Comparison of ENCODE assay signal across 1 cellular context in the genomic region with DNA sequence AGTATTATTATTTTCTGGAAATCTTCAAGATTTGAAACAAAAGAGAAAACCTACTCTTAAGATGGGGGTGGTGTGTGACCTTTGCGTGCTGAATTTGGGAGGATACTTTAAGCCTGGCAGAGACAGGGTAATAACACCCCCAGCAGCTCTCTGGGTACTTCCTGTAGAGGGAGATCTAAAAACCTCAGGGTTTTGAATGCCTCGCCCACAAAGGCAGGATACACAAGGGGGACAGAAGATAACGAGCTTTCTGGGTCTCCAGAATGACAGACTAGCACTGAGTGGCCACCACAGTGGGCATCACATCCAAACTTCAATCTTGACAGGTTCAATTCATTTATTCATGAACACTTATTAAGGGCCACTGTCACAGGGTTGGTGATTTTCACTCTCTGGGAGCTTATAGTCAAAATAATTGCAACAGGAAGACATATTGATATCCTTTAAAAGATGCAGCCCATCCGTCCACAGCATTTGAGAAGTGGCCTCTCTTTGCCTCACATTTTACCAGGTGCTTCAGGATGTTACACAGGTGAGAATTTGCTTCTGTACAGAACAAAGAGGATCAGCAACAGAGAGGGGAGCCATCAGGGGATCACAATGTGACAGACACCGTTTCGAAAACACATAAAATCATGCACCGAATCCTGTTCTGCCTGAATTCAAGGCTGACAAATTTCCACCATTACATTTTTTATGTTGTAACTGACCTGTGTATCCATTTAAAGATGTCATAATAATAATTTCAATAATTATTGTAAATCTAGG.
TF ChIP-seq lines count a peak whose summit lies in the region.

No MANE protein-coding gene starts in this region.

TF ChIP-seq in WTC11, 78 proteins besides CTCF, POLR2A, EP300 and RAD21 (continued from another document):
- TF ChIP-seq AR (CRISPR knock-in tag; IDR thresholded peaks at IDR 0.05): no peak
- no peak for TF ChIP-seq NFYB (CRISPR knock-in tag; conservative IDR thresholded peaks at IDR 0.05; ENCODE audit: low read depth)
TF ChIP-seq in WTC11: peak in this region for 0.
